2 cellular contexts compared by ENCODE assay signal in genomic region chr15:67253517-67254237, GRCh38.
TF ChIP-seq lines count a peak whose summit lies in the region.

No MANE protein-coding gene starts in this region.

TF ChIP-seq in H1, 55 proteins besides CTCF, POLR2A, EP300 and RAD21:
- TF ChIP-seq YY1 (IDR thresholded peaks at IDR 0.05; ENCODE audit: low read depth, low read length), result no peak
- no peak for TF ChIP-seq TAF7 (optimal IDR thresholded peaks at IDR 0.05; ENCODE audit: borderline replicate concordance, low read depth, low read length)
- TF ChIP-seq EZH2 (IDR thresholded peaks at IDR 0.05; ENCODE audit: low read depth, low read length, severe bottlenecking), result no peak
- TF ChIP-seq ATF3 (IDR thresholded peaks at IDR 0.05; ENCODE audit: insufficient read depth, low read depth, low read length), result no peak
- no peak for TF ChIP-seq TAF1 (IDR thresholded peaks at IDR 0.05; ENCODE audit: low read depth, low read length)
- TF ChIP-seq EGR1 (IDR thresholded peaks at IDR 0.05; ENCODE audit: borderline replicate concordance, low read depth, low read length), result no peak
- no peak for TF ChIP-seq CEBPB (IDR thresholded peaks at IDR 0.05; ENCODE audit: low read depth, low read length)
- no peak for TF ChIP-seq MAX (IDR thresholded peaks at IDR 0.05)
- no peak for TF ChIP-seq CTBP2 (IDR thresholded peaks at IDR 0.05; ENCODE audit: borderline replicate concordance, insufficient read depth, insufficient read length, low read length)
- TF ChIP-seq SIX5 (IDR thresholded peaks at IDR 0.05; ENCODE audit: low read depth, low read length), result no peak
- TF ChIP-seq NRF1 (IDR thresholded peaks at IDR 0.05; ENCODE audit: low read depth, low read length), result no peak
- TF ChIP-seq KDM5A (IDR thresholded peaks at IDR 0.05; ENCODE audit: low read length), result no peak
- no peak for TF ChIP-seq RXRA (IDR thresholded peaks at IDR 0.05; ENCODE audit: insufficient read depth, low read depth, low read length)
- no peak for TF ChIP-seq ZNF274 (IDR thresholded peaks at IDR 0.05; ENCODE audit: borderline replicate concordance, extremely low read depth, low read length)
- TF ChIP-seq BCL11A (IDR thresholded peaks at IDR 0.05; ENCODE audit: low read depth in 2 of 2, low read length in 2 of 2), result no peak
- no peak for TF ChIP-seq USF2 (IDR thresholded peaks at IDR 0.05; ENCODE audit: low read length)
- no peak for TF ChIP-seq BACH1 (IDR thresholded peaks at IDR 0.05; ENCODE audit: low read length)
- no peak for TF ChIP-seq JUN (IDR thresholded peaks at IDR 0.05; ENCODE audit: low read depth, low read length)

TF ChIP-seq in neural cell, 6 proteins besides CTCF, POLR2A, EP300 and RAD21:
- no peak for TF ChIP-seq MXI1 (conservative IDR thresholded peaks at IDR 0.05; ENCODE audit: poor library complexity, severe bottlenecking)
- TF ChIP-seq REST (IDR thresholded peaks at IDR 0.05; ENCODE audit: borderline replicate concordance), result no peak
- TF ChIP-seq POLR2AphosphoS5 (IDR thresholded peaks at IDR 0.05), result no peak
- TF ChIP-seq TAF1 (IDR thresholded peaks at IDR 0.05; ENCODE audit: low read depth), result no peak
- TF ChIP-seq SMC3 (conservative IDR thresholded peaks at IDR 0.05; ENCODE audit: poor library complexity), result no peak
- no peak for TF ChIP-seq EZH2 (IDR thresholded peaks at IDR 0.05; ENCODE audit: borderline replicate concordance, insufficient read depth, low read length, poor library complexity, severe bottlenecking)
